ENCODE assay signal across 8 cellular contexts in the genomic region with DNA sequence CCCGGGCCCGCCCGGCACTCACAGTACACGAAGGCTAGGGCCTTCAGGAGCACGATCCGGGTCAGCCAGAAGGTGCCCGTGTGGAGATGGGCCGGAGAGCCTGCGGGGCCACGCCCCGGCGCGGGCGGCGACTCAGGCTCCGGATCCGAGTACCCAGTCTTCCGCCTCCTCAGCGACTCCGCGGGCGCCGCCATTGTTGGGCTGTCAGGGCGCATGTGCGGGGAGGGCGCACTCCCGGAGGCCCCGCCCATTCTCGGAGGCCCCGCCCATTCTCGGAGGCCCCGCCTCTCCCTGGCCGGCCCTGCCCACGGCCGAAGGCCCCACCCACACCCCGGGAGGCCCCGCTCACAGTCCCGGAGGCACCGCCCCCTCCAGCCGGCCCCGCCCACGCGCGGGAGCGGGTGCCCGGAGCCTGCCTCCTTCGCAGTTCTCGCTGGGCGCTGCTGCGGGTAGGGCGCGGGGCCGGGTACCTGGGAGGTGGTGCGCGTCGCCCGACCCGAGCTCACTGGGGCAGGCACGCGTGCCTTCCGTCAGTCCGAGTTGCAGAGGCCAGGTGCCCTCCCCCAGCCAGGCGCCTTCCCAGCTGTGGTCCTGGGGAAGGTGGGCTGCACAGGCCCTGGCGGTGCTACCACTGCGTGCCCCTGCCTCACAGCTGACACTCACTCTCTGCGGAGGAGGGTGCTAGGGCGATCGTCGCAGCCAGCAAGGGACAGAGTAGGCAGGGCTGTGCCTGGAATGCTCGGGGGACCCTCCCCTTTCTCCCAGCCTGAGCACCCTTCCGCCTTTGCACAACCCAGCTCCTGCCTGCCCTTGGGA. TPM values are rescaled to one million over a fixed set of nuclear protein-coding genes. Genes with fewer than 3 reads are reported as not detected.
DNase-seq lines count a peak whose midpoint lies in the region; ATAC-seq and TF ChIP-seq lines count a peak whose summit lies in the region.

A gene (minus strand): TSS at position 219 of the 816 bp plus-strand sequence. CDS start 4 bp downstream, at position 215.

- intact Hi-C loops in left ventricle myocardium superior (cut with micrococcal nuclease) (no loop called here), psoas muscle (cut with DNase I) (no loop called here)

- peaks cover 11% of the 10 kb centered on the region for H3K4me1 Mint-ChIP-seq in T-helper 1 cell treated with Interleukin-12 subunit alpha and Interleukin-12 subunit beta and Interleukin-4 antibody, amounts not matched to agents 30 μg/mL and 1 μg/mL, for 36 hours (ENCODE audit: low read depth)

- H3K27ac Mint-ChIP-seq in T-helper 1 cell treated with Interleukin-12 subunit alpha and Interleukin-12 subunit beta and Interleukin-4 antibody, amounts not matched to agents 30 μg/mL and 1 μg/mL, for 36 hours = peak within 1 kb of the TSS; percentile 29

- H3K36me3 ChIP-seq in psoas muscle (ENCODE audit: insufficient read depth in 1 of 2, low read depth in 1 of 2) = peaks cover 0 to 20% of the 10 kb centered on the region in 2 donors

- ATAC-seq in left ventricle myocardium superior (peak; percentile 99), psoas muscle (peak; percentile 85 to 98 (median 96))

- TF ChIP-seq CTCF in GM10248 (IDR thresholded peaks at IDR 0.05; ENCODE audit: control extremely low read depth, extremely low read depth, low read depth, missing control alignments) (no peak), HFF-Myc (IDR thresholded peaks at IDR 0.05; ENCODE audit: low read depth, low read length, missing control alignments) (no peak), psoas muscle (IDR thresholded peaks at IDR 0.05) (no peak)

- H3K27ac ChIP-seq in psoas muscle = peak within 1 kb of the TSS; percentile 86

- H3K27me3 ChIP-seq in psoas muscle (ENCODE audit: insufficient read depth in 3 of 3, low read length in 2 of 3) = peaks cover 0 to 33% (median 6%) of the 10 kb centered on the region in 3 donors

- 7 to 12% (median 10%) methylated on average over 27 to 71 of the region's 71 CpGs for WGBS in psoas muscle, 3 donors

- H3K9me3 Mint-ChIP-seq in T-helper 1 cell treated with Interleukin-12 subunit alpha and Interleukin-12 subunit beta and Interleukin-4 antibody, amounts not matched to agents 30 μg/mL and 1 μg/mL, for 36 hours = no peaks in the 10 kb centered on the region

- DNase-seq in GM10248 (ENCODE audit: extremely low spot score) (peak; percentile 100), HFF-Myc (ENCODE audit: extremely low read depth, low read depth) (peak; percentile 57), NCI-H1092 (lab: John Stamatoyannopoulos, UW) (peak; percentile 72), amniotic stem cell (lab: John Stamatoyannopoulos, UW) (peak; percentile 84), left ventricle myocardium superior (peak; percentile 97), psoas muscle (peak; percentile 94 to 97), ureter (ENCODE audit: low spot score) (peak; percentile 94)

- no peaks in the 10 kb centered on the region for H3K9me3 ChIP-seq in psoas muscle

- H3K4me3 Mint-ChIP-seq in T-helper 1 cell treated with Interleukin-12 subunit alpha and Interleukin-12 subunit beta and Interleukin-4 antibody, amounts not matched to agents 30 μg/mL and 1 μg/mL, for 36 hours = peak within 1 kb of the TSS; percentile 65

- H3K4me3 ChIP-seq in HFF-Myc (replicated peaks; ENCODE audit: low read depth, low read length) = peak within 1 kb of the TSS; percentile 70
- H3K4me3 ChIP-seq in psoas muscle = peak within 1 kb of the TSS; percentile 96

- POLR2A ChIA-PET in GM10248 (lab: Yijun Ruan, JAX) = no interaction called here

- peaks cover 1% of the 10 kb centered on the region for H3K36me3 Mint-ChIP-seq in T-helper 1 cell treated with Interleukin-12 subunit alpha and Interleukin-12 subunit beta and Interleukin-4 antibody, amounts not matched to agents 30 μg/mL and 1 μg/mL, for 36 hours (ENCODE audit: low read depth)

- CTCF ChIA-PET in GM10248 (lab: Yijun Ruan, JAX) = no interaction called here

- H3K4me1 ChIP-seq in psoas muscle = peaks cover 12% of the 10 kb centered on the region

- peaks cover 6% of the 10 kb centered on the region for H3K27me3 Mint-ChIP-seq in T-helper 1 cell treated with Interleukin-12 subunit alpha and Interleukin-12 subunit beta and Interleukin-4 antibody, amounts not matched to agents 30 μg/mL and 1 μg/mL, for 36 hours (ENCODE audit: low read depth)

RNA-seq across cellular contexts. Expression of the gene that starts here (rescaled TPM):
- total RNA-seq in left ventricle myocardium superior (6.0 TPM), psoas muscle (1 to 10 TPM; 4.0 to 9.0 (median 6.8) TPM), ureter (32.1 TPM)
- polyA plus RNA-seq in psoas muscle = 1 to 10 TPM; 1.9 to 2.7 (median 2.7) TPM

Comparison
In these comparisons a context has a peak if more than half of its experiments do, and no peak if none do; other contexts are left out.
1. Peak in every context shown above with its lines: DNase-seq, ATAC-seq, H3K4me3 ChIP-seq and H3K27ac ChIP-seq.